26 cellular contexts compared by ENCODE assay signal in the genomic region with DNA sequence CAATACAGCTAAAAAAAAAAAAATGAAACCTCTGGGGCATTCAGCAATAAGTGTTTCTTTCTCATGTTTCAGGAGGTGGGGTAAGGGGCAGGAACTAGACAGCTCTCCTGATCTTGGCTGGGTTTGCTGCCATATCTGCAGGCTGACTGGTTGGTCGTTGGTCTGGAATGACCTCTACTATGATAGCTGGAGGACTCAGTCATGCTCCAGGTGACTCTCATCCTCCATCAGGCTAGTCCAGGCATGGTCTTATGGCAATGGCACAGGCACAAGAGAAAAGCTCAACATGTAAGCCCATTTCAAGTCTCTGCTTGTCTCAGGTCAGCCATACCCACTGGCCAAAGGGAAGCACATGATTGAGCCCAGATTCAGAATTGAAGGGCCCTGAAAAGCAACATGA. TPM values are rescaled to one million over a fixed set of nuclear protein-coding genes. Genes with fewer than 3 reads are reported as not detected.
DNase-seq lines count a peak whose midpoint lies in the region; ATAC-seq and TF ChIP-seq lines count a peak whose summit lies in the region.
"Had no signal": no experiment of that assay in that cellular context is flagged by ENCODE, and none has a peak within 500 bp of the region (broad histone marks: within the 10 kb centered on the region; RNA-seq: fewer than 3 reads in every experiment).

No MANE protein-coding gene starts in this region.

- H3K9me3 ChIP-seq in MM.1S (replicated peaks; ENCODE audit: insufficient read depth, low read length) (no peaks in the 10 kb centered on the region), parathyroid adenoma (ENCODE audit: control insufficient read depth, low read length) (no peaks in the 10 kb centered on the region), ovary (no peaks in the 10 kb centered on the region)
- H3K9me3 ChIP-seq: left lung, SJCRH30, upper lobe of right lung had no signal

- H3K27ac Mint-ChIP-seq in MCF 10A (ENCODE audit: low read depth, unreplicated experiment): peak overlapping the region; percentile 37
- no peak overlapping the region for H3K27ac Mint-ChIP-seq in CD14-positive monocyte
- H3K27ac Mint-ChIP-seq: activated CD8-positive, alpha-beta T cell treated with anti-CD3 and anti-CD28 coated beads, Interleukin-2, amount 10 ng/mL, durations not matched to agents 7 days and 5 days; activated naive CD8-positive, alpha-beta T cell treated with anti-CD3 and anti-CD28 coated beads, Interleukin-2, amount 50 U/mL, for 24 hours; B cell; stimulated activated effector memory CD8-positive, alpha-beta T cell treated with anti-CD3 and anti-CD28 coated beads, Interleukin-12 subunit alpha, Interleukin-12 subunit beta, amount 100 ng/mL, for 72 hours; T-cell had no signal

- WGBS in ovary, 3 donors: 29 to 70% (median 37%) methylated on average over 1 of the region's 1 CpG

- CTCF ChIA-PET in MCF 10A (lab: Yijun Ruan, JAX): interaction anchor here (0.9 to 1.7 kb wide), 4 partner anchors 34 to 62 kb away, joined by 3 to 11 read pairs (median 6); no protein-coding TSS in a partner anchor

- H2AFZ ChIP-seq in MM.1S (ENCODE audit: low read length) (peak overlapping the region; percentile 40; the same call in 1 of the 2 replicates), parathyroid adenoma (peak overlapping the region; percentile 13)

- H3K79me2 ChIP-seq in MM.1S (ENCODE audit: low read length) (no peaks in the 10 kb centered on the region), parathyroid adenoma (no peaks in the 10 kb centered on the region)

- BruUV-seq in MCF 10A (replicated peaks; lab: Mats Ljungman, UMichigan): no TSS peak

- H3K27me3 Mint-ChIP-seq in MCF 10A (ENCODE audit: insufficient read depth, unreplicated experiment) (no peaks in the 10 kb centered on the region), CD14-positive monocyte (ENCODE audit: low read depth in 3 of 3) (peaks cover 0 to 3% (median 0%) of the 10 kb centered on the region in 3 donors)
- H3K27me3 Mint-ChIP-seq: activated naive CD8-positive, alpha-beta T cell treated with anti-CD3 and anti-CD28 coated beads, Interleukin-2, amount 50 U/mL, for 24 hours; B cell; T-cell had no signal

- H3K27me3 ChIP-seq in MM.1S (replicated peaks; ENCODE audit: insufficient read depth, low read length) (no peaks in the 10 kb centered on the region), parathyroid adenoma (ENCODE audit: control insufficient read depth, insufficient read depth, low read length) (no peaks in the 10 kb centered on the region), ovary (no peaks in the 10 kb centered on the region)
- H3K27me3 ChIP-seq: left lung, SJCRH30, upper lobe of right lung had no signal

- DNase-seq in NCI-H2029 (lab: John Stamatoyannopoulos, UW): peak; percentile 25
- DNase-seq in NCI-H2029 treated with DMSO at 0.1 percent for 48 hours (lab: John Stamatoyannopoulos, UW): no peak
- peak; percentile 26 for DNase-seq in MM.1S
- peak; percentile 69 for DNase-seq in MCF 10A (ENCODE audit: unreplicated experiment)
- DNase-seq in CD14-positive monocyte (ENCODE audit: low spot score): no peak
- no peak for DNase-seq in ovary
- DNase-seq: activated CD4-positive, alpha-beta T cell treated with anti-CD3 and anti-CD28 coated beads for 1 hour; activated CD8-positive, alpha-beta T cell treated with anti-CD3 and anti-CD28 coated beads, Interleukin-2, amount 10 ng/mL, durations not matched to agents 7 days and 5 days; activated effector memory CD4-positive, alpha-beta T cell treated with anti-CD3 and anti-CD28 coated beads, Interleukin-2, amount 50 U/mL, for 16 hours; activated naive CD8-positive, alpha-beta T cell treated with anti-CD3 and anti-CD28 coated beads, Interleukin-2, amount 50 U/mL, for 24 hours; activated T-cell treated with anti-CD3 and anti-CD28 coated beads for 4 hours; COR-L47; EL; foreskin melanocyte; GOT3; left lung; NCI-H446; NK-92 treated with Interleukin-12 subunit alpha and Interleukin-12 subunit beta, amount 100 ng/mL, for 24 hours; SJCRH30; T-cell; upper lobe of right lung had no signal

- no peak overlapping the region for H3K9ac ChIP-seq in MM.1S (ENCODE audit: low read length)
- no peak overlapping the region for H3K9ac ChIP-seq in parathyroid adenoma

- H3K27ac ChIP-seq in MM.1S (ENCODE audit: low read length) (peak overlapping the region; percentile 26; the same call in 1 of the 2 replicates), parathyroid adenoma (no peak overlapping the region), ovary (no peak overlapping the region)
- H3K27ac ChIP-seq: left lung, SJCRH30, upper lobe of right lung had no signal

- intact Hi-C loops in MCF 10A (cut with micrococcal nuclease): no loop called here
- intact Hi-C loops in CD14-positive monocyte (cut with micrococcal nuclease): loop anchor here in 1 of 2 donors (10.0 kb wide), 1 partner anchor 65 kb away; no protein-coding TSS in a partner anchor
- intact Hi-C loops in ovary (cut with DNase I): no loop called here

- TF ChIP-seq POLR2A in ovary (IDR thresholded peaks at IDR 0.05): no peak

- no peaks in the 10 kb centered on the region for H4K20me1 ChIP-seq in MM.1S (ENCODE audit: insufficient read depth, low read length)

- H3K4me3 Mint-ChIP-seq in MCF 10A (ENCODE audit: unreplicated experiment): no peak overlapping the region
- no peak overlapping the region for H3K4me3 Mint-ChIP-seq in CD14-positive monocyte
- H3K4me3 Mint-ChIP-seq: activated CD8-positive, alpha-beta T cell treated with anti-CD3 and anti-CD28 coated beads, Interleukin-2, amount 10 ng/mL, durations not matched to agents 7 days and 5 days; activated naive CD8-positive, alpha-beta T cell treated with anti-CD3 and anti-CD28 coated beads, Interleukin-2, amount 50 U/mL, for 24 hours; B cell; stimulated activated effector memory CD8-positive, alpha-beta T cell treated with anti-CD3 and anti-CD28 coated beads, Interleukin-12 subunit alpha, Interleukin-12 subunit beta, amount 100 ng/mL, for 72 hours; T-cell had no signal

- H3K4me1 ChIP-seq in MM.1S (ENCODE audit: low read length): peaks cover 31% of the 10 kb centered on the region
- H3K4me1 ChIP-seq in parathyroid adenoma: peaks cover 7% of the 10 kb centered on the region
- H3K4me1 ChIP-seq in ovary (ENCODE audit: insufficient read depth): peaks cover 4% of the 10 kb centered on the region
- H3K4me1 ChIP-seq: left lung, upper lobe of right lung had no signal

- POLR2A ChIA-PET in MCF 10A (lab: Yijun Ruan, JAX): interaction anchor here (0.5 to 3.5 kb wide), 7 partner anchors 8 to 822 kb away, joined by 3 to 21 read pairs (median 4); a partner anchor contains a TSS

- ATAC-seq in activated CD4-positive, CD25-positive, alpha-beta regulatory T cell treated with anti-CD3 and anti-CD28 coated beads, Interleukin-2, amount 50 U/mL, for 24 hours: no peak
- ATAC-seq: activated naive CD8-positive, alpha-beta T cell treated with anti-CD3 and anti-CD28 coated beads, Interleukin-2, amount 50 U/mL, for 24 hours; left lung; stimulated activated effector memory CD8-positive, alpha-beta T cell treated with anti-CD3 and anti-CD28 coated beads, Interleukin-12 subunit alpha, Interleukin-12 subunit beta, amount 100 ng/mL, for 72 hours; T-cell; upper lobe of right lung had no signal

- H3K4me2 ChIP-seq in MM.1S (ENCODE audit: low read depth, low read length) (peak overlapping the region; percentile 17; the same call in 1 of the 2 replicates), parathyroid adenoma (ENCODE audit: low read length) (no peak overlapping the region)

- no peak overlapping the region for H3K4me3 ChIP-seq in MM.1S (ENCODE audit: low read length)
- no peak overlapping the region for H3K4me3 ChIP-seq in parathyroid adenoma (ENCODE audit: low read depth, low read length)
- no peak overlapping the region for H3K4me3 ChIP-seq in ovary
- H3K4me3 ChIP-seq: K562, left lung, SJCRH30, upper lobe of right lung had no signal

- H3K4me1 Mint-ChIP-seq in MCF 10A (ENCODE audit: insufficient read depth, unreplicated experiment) (peaks cover 30% of the 10 kb centered on the region), CD14-positive monocyte (peaks cover 19% of the 10 kb centered on the region)
- H3K4me1 Mint-ChIP-seq: T-cell had no signal

- no peaks in the 10 kb centered on the region for H3K36me3 Mint-ChIP-seq in MCF 10A (ENCODE audit: insufficient read depth, unreplicated experiment)
- H3K36me3 Mint-ChIP-seq in CD14-positive monocyte: no peaks in the 10 kb centered on the region
- H3K36me3 Mint-ChIP-seq: stimulated activated effector memory CD8-positive, alpha-beta T cell treated with anti-CD3 and anti-CD28 coated beads, Interleukin-12 subunit alpha, Interleukin-12 subunit beta, amount 100 ng/mL, for 72 hours; T-cell had no signal

- no peaks in the 10 kb centered on the region for H3K9me2 ChIP-seq in MM.1S (replicated peaks; ENCODE audit: insufficient read depth, low read length)

- no peak for TF ChIP-seq EP300 in ovary (IDR thresholded peaks at IDR 0.05)

- no peaks in the 10 kb centered on the region for H3K9me3 Mint-ChIP-seq in MCF 10A (ENCODE audit: unreplicated experiment)
- peaks cover 0 to 2% (median 0%) of the 10 kb centered on the region in 7 donors for H3K9me3 Mint-ChIP-seq in CD14-positive monocyte
- H3K9me3 Mint-ChIP-seq: activated naive CD8-positive, alpha-beta T cell treated with anti-CD3 and anti-CD28 coated beads, Interleukin-2, amount 50 U/mL, for 24 hours; stimulated activated effector memory CD8-positive, alpha-beta T cell treated with anti-CD3 and anti-CD28 coated beads, Interleukin-12 subunit alpha, Interleukin-12 subunit beta, amount 100 ng/mL, for 72 hours; T-cell had no signal

- peaks cover 16% of the 10 kb centered on the region for H3F3A ChIP-seq in MM.1S (ENCODE audit: insufficient read depth, low read length)

- H3K36me3 ChIP-seq in MM.1S (replicated peaks; ENCODE audit: insufficient read depth, low read length) (no peaks in the 10 kb centered on the region), parathyroid adenoma (ENCODE audit: control insufficient read depth, insufficient read depth, low read length) (no peaks in the 10 kb centered on the region), ovary (no peaks in the 10 kb centered on the region)
- H3K36me3 ChIP-seq: left lung, SJCRH30, upper lobe of right lung had no signal

- TF ChIP-seq CTCF in MM.1S (IDR thresholded peaks at IDR 0.05; ENCODE audit: low read length) (no peak), MCF 10A (IDR thresholded peaks at IDR 0.05; ENCODE audit: unreplicated experiment) (no peak), parathyroid adenoma (IDR thresholded peaks at IDR 0.05) (no peak), CD14-positive monocyte (IDR thresholded peaks at IDR 0.05) (no peak), ovary (IDR thresholded peaks at IDR 0.05) (no peak)

RNA-seq across cellular contexts. Expression of a gene that starts 9.5 kb away (rescaled TPM):
- total RNA-seq in MCF 10A (2022) (29.6 and 36.0 TPM in 2 replicates), ovary (10 to 100 TPM in 6 of 7 donors, 1 to 10 TPM in 1; 5.3 to 51.1 (median 20.8) TPM)
- polyA plus RNA-seq in CD14-positive monocyte (1 to 10 TPM; 4.4 to 4.5 TPM), ovary (10 to 100 TPM; 21.3 to 25.5 TPM)

Comparison
In these comparisons a context has a peak if more than half of its experiments do, and no peak if none do; other contexts are left out.
1. DNase-seq: peak in NCI-H2029 (single experiment), MM.1S (single experiment) and MCF 10A (single experiment); none in NCI-H2029 treated with DMSO at 0.1 percent for 48 hours (single experiment), CD14-positive monocyte (single experiment) and ovary (0 of 5).